ENCODE assay signal across 7 cellular contexts in the genomic region with DNA sequence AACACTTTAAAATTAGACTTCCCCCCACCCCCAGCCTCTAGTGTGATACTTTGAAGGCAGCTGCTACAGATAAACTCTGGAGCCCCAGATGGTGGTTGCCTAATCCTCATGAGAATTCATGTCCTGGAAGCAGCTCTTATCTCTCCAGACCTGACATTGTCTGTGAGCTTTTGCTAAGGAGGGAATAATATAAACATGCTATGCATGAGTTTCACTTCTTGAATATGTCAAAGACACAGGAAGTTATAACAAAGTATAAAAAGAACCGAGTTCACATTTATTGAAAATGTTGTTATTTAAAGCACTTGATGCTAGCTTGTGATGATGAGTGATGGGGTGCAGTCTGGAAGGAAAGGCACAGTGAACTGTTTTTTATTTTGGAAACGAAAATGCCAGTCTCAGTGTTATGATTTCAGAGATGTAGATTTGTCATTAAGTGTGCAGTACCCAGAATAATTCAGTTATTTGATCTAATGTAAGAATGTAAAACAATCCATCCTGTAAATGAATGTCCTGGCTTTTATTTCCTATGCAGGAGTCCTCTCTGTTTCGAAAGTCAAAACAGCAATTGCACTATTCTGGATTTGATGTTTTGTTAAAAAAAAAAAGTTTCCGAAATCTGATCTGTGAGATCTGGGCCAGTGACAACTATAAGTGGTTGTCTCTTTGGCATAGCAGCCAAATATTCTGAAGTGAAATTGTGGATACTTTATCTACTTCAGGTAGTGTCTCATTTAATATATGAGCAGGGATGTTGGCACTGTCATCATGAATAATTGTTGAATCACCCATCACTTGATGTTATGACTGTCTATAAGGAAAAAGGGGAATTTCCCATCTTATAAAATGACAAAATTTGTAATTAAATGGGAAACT.
A peak's percentile ranks its signal among the peaks of the same experiment; 100 is the strongest.
DNase-seq lines count a peak whose midpoint lies in the region; ATAC-seq and TF ChIP-seq lines count a peak whose summit lies in the region.

No MANE protein-coding gene starts in this region.

- H3K4me3 ChIP-seq in OCI-LY3 (ENCODE audit: low read length) (peak overlapping the region; percentile 24), fibroblast of mammary gland (ENCODE audit: control insufficient read depth, low read depth, low read length) (no peak overlapping the region), gastroesophageal sphincter (no peak overlapping the region)

- ATAC-seq in GM18519 (IDR thresholded peaks at IDR 0.05; ENCODE audit: low FRiP score, unreplicated experiment), result peak; percentile 46
- ATAC-seq in HG02852 (IDR thresholded peaks at IDR 0.05; ENCODE audit: unreplicated experiment), result peak; percentile 66
- ATAC-seq in gastroesophageal sphincter, result no peak

- TF ChIP-seq EP300 in gastroesophageal sphincter (IDR thresholded peaks at IDR 0.05), result no peak

- H3K9ac ChIP-seq in OCI-LY3 (ENCODE audit: low read length), result no peak overlapping the region

- DNase-seq in fibroblast of mammary gland (ENCODE audit: low read depth) (peak; percentile 23), UCSD-AML1 (lab: John Stamatoyannopoulos, UW; ENCODE audit: unreplicated experiment) (no peak), NCI-H2227 treated with DMSO at 0.1 percent for 48 hours (lab: John Stamatoyannopoulos, UW) (no peak)

- TF ChIP-seq CTCF in OCI-LY3 (IDR thresholded peaks at IDR 0.05; ENCODE audit: low read depth, low read length) (no peak), fibroblast of mammary gland (conservative IDR thresholded peaks at IDR 0.05; ENCODE audit: control insufficient read depth, insufficient read depth, low read depth, low read length) (no peak), gastroesophageal sphincter (IDR thresholded peaks at IDR 0.05) (no peak)

- TF ChIP-seq POLR2A in gastroesophageal sphincter (IDR thresholded peaks at IDR 0.05), result no peak

- WGBS in gastroesophageal sphincter (ENCODE audit: low coverage in 1 of 2), 2 donors, result 30 to 33% methylated on average over 4 of the region's 4 CpGs

- H3K27ac ChIP-seq in OCI-LY3 (ENCODE audit: low read length) (0 out of 2 replicates have a peak overlapping the region, but pooled peaks have one; percentile 3), gastroesophageal sphincter (no peak overlapping the region)

- H2AFZ ChIP-seq in OCI-LY3 (ENCODE audit: low read depth, low read length), result no peak overlapping the region

- H3K4me1 ChIP-seq in OCI-LY3 (ENCODE audit: low read length), result peaks cover 38% of the 10 kb centered on the region
- peaks cover 0 to 25% (median 0%) of the 10 kb centered on the region in 3 donors for H3K4me1 ChIP-seq in gastroesophageal sphincter

- no peaks in the 10 kb centered on the region for H4K20me1 ChIP-seq in OCI-LY3 (ENCODE audit: insufficient read depth, low read length)

- H3K9me3 ChIP-seq in OCI-LY3 (ENCODE audit: insufficient read depth, low read length) (no peaks in the 10 kb centered on the region), gastroesophageal sphincter (no peaks in the 10 kb centered on the region)

- peak overlapping the region; percentile 66 for H3K4me2 ChIP-seq in OCI-LY3 (ENCODE audit: low read length)

- H3K27me3 ChIP-seq in OCI-LY3 (ENCODE audit: low read depth, low read length) (no peaks in the 10 kb centered on the region), gastroesophageal sphincter (no peaks in the 10 kb centered on the region)

- peaks cover 8% of the 10 kb centered on the region for H3K36me3 ChIP-seq in OCI-LY3 (replicated peaks; ENCODE audit: low read depth, low read length)
- H3K36me3 ChIP-seq in gastroesophageal sphincter, result no peaks in the 10 kb centered on the region

- H3K79me2 ChIP-seq in OCI-LY3 (ENCODE audit: low read length), result no peaks in the 10 kb centered on the region
